ENCODE assay signal across 1 cellular context in the genomic region with DNA sequence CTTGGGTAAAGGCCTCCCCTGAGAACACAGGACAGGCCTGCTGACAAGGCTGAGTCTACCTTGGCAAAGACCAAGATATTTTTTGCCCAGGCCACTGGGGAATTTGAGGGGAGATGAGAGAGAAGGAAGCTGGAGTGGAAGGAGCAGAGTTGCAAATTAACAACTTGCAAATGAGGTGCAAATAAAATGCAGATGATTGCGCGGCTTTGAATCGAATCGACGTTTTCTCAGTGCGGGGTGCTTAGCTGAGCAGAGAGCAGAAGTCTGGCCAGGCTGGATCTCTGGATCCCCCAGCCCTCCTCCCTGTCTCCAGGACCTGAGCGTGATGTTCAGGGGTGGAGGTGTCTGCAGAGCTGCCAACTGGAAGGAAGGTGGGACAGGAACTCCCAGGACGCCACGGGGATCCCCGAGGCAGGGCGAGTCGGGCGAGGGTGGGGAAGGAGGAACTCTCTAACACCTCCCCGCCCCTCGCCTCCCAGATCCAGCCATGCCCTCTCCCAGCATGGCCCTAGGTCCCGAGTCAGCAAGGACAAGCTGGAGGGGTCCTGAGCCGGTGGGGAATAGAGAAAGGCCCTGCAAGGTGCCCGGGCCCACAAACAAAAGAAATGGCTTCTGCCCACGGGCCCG.
TF ChIP-seq lines count a peak whose summit lies in the region.

No MANE protein-coding gene starts in this region.

TF ChIP-seq in GM23338, 12 proteins besides CTCF, POLR2A, EP300 and RAD21 (continued from another document):
- TF ChIP-seq, protein P1, sequence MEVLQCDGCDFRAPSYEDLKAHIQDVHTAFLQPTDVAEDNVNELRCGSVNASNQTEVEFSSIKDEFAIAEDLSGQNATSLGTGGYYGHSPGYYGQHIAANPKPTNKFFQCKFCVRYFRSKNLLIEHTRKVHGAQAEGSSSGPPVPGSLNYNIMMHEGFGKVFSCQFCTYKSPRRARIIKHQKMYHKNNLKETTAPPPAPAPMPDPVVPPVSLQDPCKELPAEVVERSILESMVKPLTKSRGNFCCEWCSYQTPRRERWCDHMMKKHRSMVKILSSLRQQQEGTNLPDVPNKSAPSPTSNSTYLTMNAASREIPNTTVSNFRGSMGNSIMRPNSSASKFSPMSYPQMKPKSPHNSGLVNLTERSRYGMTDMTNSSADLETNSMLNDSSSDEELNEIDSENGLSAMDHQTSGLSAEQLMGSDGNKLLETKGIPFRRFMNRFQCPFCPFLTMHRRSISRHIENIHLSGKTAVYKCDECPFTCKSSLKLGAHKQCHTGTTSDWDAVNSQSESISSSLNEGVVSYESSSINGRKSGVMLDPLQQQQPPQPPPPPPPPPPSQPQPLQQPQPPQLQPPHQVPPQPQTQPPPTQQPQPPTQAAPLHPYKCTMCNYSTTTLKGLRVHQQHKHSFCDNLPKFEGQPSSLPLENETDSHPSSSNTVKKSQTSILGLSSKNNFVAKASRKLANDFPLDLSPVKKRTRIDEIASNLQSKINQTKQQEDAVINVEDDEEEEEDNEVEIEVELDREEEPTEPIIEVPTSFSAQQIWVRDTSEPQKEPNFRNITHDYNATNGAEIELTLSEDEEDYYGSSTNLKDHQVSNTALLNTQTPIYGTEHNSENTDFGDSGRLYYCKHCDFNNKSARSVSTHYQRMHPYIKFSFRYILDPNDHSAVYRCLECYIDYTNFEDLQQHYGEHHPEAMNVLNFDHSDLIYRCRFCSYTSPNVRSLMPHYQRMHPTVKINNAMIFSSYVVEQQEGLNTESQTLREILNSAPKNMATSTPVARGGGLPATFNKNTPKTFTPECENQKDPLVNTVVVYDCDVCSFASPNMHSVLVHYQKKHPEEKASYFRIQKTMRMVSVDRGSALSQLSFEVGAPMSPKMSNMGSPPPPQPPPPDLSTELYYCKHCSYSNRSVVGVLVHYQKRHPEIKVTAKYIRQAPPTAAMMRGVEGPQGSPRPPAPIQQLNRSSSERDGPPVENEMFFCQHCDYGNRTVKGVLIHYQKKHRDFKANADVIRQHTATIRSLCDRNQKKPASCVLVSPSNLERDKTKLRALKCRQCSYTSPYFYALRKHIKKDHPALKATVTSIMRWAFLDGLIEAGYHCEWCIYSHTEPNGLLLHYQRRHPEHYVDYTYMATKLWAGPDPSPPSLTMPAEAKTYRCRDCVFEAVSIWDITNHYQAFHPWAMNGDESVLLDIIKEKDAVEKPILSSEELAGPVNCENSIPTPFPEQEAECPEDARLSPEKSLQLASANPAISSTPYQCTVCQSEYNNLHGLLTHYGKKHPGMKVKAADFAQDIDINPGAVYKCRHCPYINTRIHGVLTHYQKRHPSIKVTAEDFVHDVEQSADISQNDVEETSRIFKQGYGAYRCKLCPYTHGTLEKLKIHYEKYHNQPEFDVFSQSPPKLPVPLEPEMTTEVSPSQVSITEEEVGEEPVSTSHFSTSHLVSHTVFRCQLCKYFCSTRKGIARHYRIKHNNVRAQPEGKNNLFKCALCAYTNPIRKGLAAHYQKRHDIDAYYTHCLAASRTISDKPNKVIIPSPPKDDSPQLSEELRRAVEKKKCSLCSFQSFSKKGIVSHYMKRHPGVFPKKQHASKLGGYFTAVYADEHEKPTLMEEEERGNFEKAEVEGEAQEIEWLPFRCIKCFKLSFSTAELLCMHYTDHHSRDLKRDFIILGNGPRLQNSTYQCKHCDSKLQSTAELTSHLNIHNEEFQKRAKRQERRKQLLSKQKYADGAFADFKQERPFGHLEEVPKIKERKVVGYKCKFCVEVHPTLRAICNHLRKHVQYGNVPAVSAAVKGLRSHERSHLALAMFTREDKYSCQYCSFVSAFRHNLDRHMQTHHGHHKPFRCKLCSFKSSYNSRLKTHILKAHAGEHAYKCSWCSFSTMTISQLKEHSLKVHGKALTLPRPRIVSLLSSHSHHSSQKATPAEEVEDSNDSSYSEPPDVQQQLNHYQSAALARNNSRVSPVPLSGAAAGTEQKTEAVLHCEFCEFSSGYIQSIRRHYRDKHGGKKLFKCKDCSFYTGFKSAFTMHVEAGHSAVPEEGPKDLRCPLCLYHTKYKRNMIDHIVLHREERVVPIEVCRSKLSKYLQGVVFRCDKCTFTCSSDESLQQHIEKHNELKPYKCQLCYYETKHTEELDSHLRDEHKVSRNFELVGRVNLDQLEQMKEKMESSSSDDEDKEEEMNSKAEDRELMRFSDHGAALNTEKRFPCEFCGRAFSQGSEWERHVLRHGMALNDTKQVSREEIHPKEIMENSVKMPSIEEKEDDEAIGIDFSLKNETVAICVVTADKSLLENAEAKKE (CRISPR knock-in tag; IDR thresholded peaks at IDR 0.05), result no peak
TF ChIP-seq in GM23338: peak in this region for 0.
